Comparison of ENCODE assay signal across 13 cellular contexts in genomic region chr4:181503800-181504364, GRCh38.
"Had no signal": no experiment of that assay in that cellular context is flagged by ENCODE, and none has a peak within 500 bp of the region (broad histone marks: within the 10 kb centered on the region; RNA-seq: fewer than 3 reads in every experiment).

No MANE protein-coding gene starts in this region.

- H3K9me3 ChIP-seq: ovary, suprapubic skin, upper lobe of right lung had no signal

- H3K9me3 Mint-ChIP-seq: activated CD4-positive, alpha-beta memory T cell treated with anti-CD3 and anti-CD28 coated beads for 36 hours; nephron had no signal

- H3K27me3 ChIP-seq: cardiac muscle cell, ovary, suprapubic skin, upper lobe of right lung had no signal

- H3K27me3 Mint-ChIP-seq: activated CD4-positive, alpha-beta memory T cell treated with anti-CD3 and anti-CD28 coated beads for 36 hours had no signal

- H3K4me1 Mint-ChIP-seq: nephron had no signal

- H3K36me3 Mint-ChIP-seq: activated CD4-positive, alpha-beta memory T cell treated with anti-CD3 and anti-CD28 coated beads for 36 hours had no signal

- H3K4me3 ChIP-seq: cardiac muscle cell, ovary, suprapubic skin, upper lobe of right lung had no signal

- ATAC-seq: left ventricle myocardium superior, upper lobe of right lung had no signal

- H3K27ac Mint-ChIP-seq: activated CD4-positive, alpha-beta memory T cell treated with anti-CD3 and anti-CD28 coated beads for 36 hours had no signal

- H3K36me3 ChIP-seq: cardiac muscle cell, ovary, suprapubic skin, upper lobe of right lung had no signal

- H3K27ac ChIP-seq: cardiac muscle cell, ovary, suprapubic skin, upper lobe of right lung had no signal

- H3K4me3 Mint-ChIP-seq: activated CD4-positive, alpha-beta memory T cell treated with anti-CD3 and anti-CD28 coated beads for 36 hours; nephron had no signal

- H3K4me1 ChIP-seq: suprapubic skin, upper lobe of right lung had no signal

- DNase-seq: activated CD4-positive, alpha-beta memory T cell treated with anti-CD3 and anti-CD28 coated beads for 36 hours; activated naive CD4-positive, alpha-beta T cell; activated T-cell treated with anti-CD3 and anti-CD28 coated beads, Interleukin-2, amount 50 U/mL, for 48 hours; aorta; left ventricle myocardium superior; mesenchymal stem cell; ovary; stimulated activated CD4-positive, alpha-beta T cell treated with anti-CD3 and anti-CD28 coated beads, Interleukin-2, amount 100 ng/mL, for 48 hours; stimulated activated naive CD4-positive, alpha-beta T cell treated with Interleukin-2 at 50 U/mL for 16 hours; upper lobe of right lung had no signal
